32 cellular contexts compared by ENCODE assay signal in the genomic region with DNA sequence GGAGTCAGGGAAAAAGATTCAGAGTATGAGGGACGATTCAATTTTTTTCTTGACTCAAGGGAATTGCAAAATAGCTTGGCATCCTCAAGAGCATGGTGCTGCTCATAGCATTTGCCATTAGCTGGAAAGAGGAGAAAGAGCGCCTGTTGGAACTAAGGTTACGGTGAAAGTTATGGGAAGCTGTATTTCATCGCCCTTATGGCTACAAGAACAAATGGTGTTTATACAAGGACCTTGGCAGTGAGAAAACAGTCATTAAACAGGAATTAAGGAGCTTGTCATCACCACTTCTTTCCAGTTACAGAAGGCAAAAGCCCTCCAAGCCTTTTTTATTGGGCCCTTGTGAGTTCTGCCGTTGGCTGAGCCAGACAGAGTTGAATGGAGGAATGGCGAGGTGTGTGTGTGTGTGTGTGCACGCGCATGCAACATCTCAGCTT.
DNase-seq lines count a peak whose midpoint lies in the region; ATAC-seq and TF ChIP-seq lines count a peak whose summit lies in the region.
"Had no signal": no experiment of that assay in that cellular context is flagged by ENCODE, and none has a peak within 500 bp of the region (broad histone marks: within the 10 kb centered on the region; RNA-seq: fewer than 3 reads in every experiment).

No MANE protein-coding gene starts in this region.

- H3K36me3 ChIP-seq in IMR-90 (ENCODE audit: control insufficient read depth, insufficient read depth, low read length) (peaks cover 5% of the 10 kb centered on the region), psoas muscle (ENCODE audit: insufficient read depth in 1 of 2, low read depth in 1 of 2) (peaks cover 0 to 10% of the 10 kb centered on the region in 2 donors)
- H3K36me3 ChIP-seq: thyroid gland had no signal

- H3K4me1 ChIP-seq in IMR-90 (ENCODE audit: control insufficient read depth, insufficient read depth, low read length) (peaks cover 5% of the 10 kb centered on the region), psoas muscle (peaks cover 4% of the 10 kb centered on the region)

- H3K79me1 ChIP-seq in IMR-90 (ENCODE audit: low read depth in 1 of 2, low read length in 2 of 2) = no peaks in the 10 kb centered on the region

- H3K4me3 Mint-ChIP-seq in WTC11 = no peak overlapping the region
- H3K4me3 Mint-ChIP-seq: activated CD8-positive, alpha-beta memory T cell treated with anti-CD3 and anti-CD28 coated beads, Interleukin-2, amount 10 ng/mL, durations not matched to agents 7 days and 5 days; activated naive CD4-positive, alpha-beta T cell treated with anti-CD3 and anti-CD28 coated beads for 36 hours; CD14-positive monocyte; stimulated activated naive CD8-positive, alpha-beta T cell treated with anti-CD3 and anti-CD28 coated beads, Interleukin-15, amount 100 ng/mL, for 72 hours had no signal

- WGBS in IMR-90 (ENCODE audit: extremely low coverage in 2 of 2, insufficient read length in 1 of 2), 2 experiments = no CpG with 5 or more reads among the region's 8 CpGs
- 29 to 36% (median 31%) methylated on average over 8 of the region's 8 CpGs for WGBS in psoas muscle, 3 donors

- H2AFZ ChIP-seq in IMR-90 (replicated peaks; ENCODE audit: low read length, poor library complexity) = no peak overlapping the region

- peaks cover 6% of the 10 kb centered on the region for H3K36me3 Mint-ChIP-seq in WTC11

- H4K8ac ChIP-seq in IMR-90 (ENCODE audit: low read depth in 2 of 2, low read length in 2 of 2) = no peak overlapping the region

- no peaks in the 10 kb centered on the region for H4K20me1 ChIP-seq in IMR-90 (ENCODE audit: insufficient read depth, low read length)

- H3K14ac ChIP-seq in IMR-90 (replicated peaks; ENCODE audit: low read depth, low read length) = no peak overlapping the region

- no peak overlapping the region for H3K4me2 ChIP-seq in IMR-90 (ENCODE audit: low read depth, low read length)
- H3K4me2 ChIP-seq: KMS-11 had no signal

- H3K56ac ChIP-seq in IMR-90 (ENCODE audit: extremely low read depth, insufficient read depth, low read length) = no peak overlapping the region

- no peak overlapping the region for H4K5ac ChIP-seq in IMR-90 (ENCODE audit: low read depth, low read length)

- peaks cover 3% of the 10 kb centered on the region; the same call in 1 of the 2 replicates for H3K9me3 Mint-ChIP-seq in WTC11
- H3K9me3 Mint-ChIP-seq: activated naive CD4-positive, alpha-beta T cell treated with anti-CD3 and anti-CD28 coated beads for 36 hours; stimulated activated naive CD8-positive, alpha-beta T cell treated with anti-CD3 and anti-CD28 coated beads, Interleukin-15, amount 100 ng/mL, for 72 hours had no signal

- DNase-seq in IMR-90 = peak; percentile 31
- DNase-seq in WTC11 (ENCODE audit: low spot score) = no peak
- peak; percentile 20 for DNase-seq in fibroblast of pulmonary artery (ENCODE audit: low read depth)
- no peak for DNase-seq in psoas muscle
- DNase-seq in epidermal melanocyte (ENCODE audit: insufficient read length, low spot score) = no peak
- no peak for DNase-seq in NCI-H2029 treated with DMSO at 0.1 percent for 48 hours (lab: John Stamatoyannopoulos, UW)
- no peak for DNase-seq in NOMO-1 (lab: John Stamatoyannopoulos, UW; ENCODE audit: unreplicated experiment in 2 of 2)
- DNase-seq: activated CD8-positive, alpha-beta memory T cell treated with anti-CD3 and anti-CD28 coated beads, Interleukin-2, amount 10 ng/mL, durations not matched to agents 7 days and 5 days; activated naive CD4-positive, alpha-beta T cell treated with anti-CD3 and anti-CD28 coated beads for 36 hours; amniotic stem cell; DND-41; HCEC 1CT; head of caudate nucleus; kidney; mammary epithelial cell; MM.1S; NCI-H1417; NCI-H510A treated with DMSO at 0.1 percent for 48 hours; NK-92 treated with Interleukin-12 subunit alpha and Interleukin-12 subunit beta, amount 100 ng/mL, for 24 hours; small intestine; stimulated activated CD4-positive, alpha-beta T cell treated with anti-CD3 and anti-CD28 coated beads, Interleukin-1b, Interleukin-23, amount 100 ng/mL, for 48 hours; stimulated activated CD8-positive, alpha-beta memory T cell treated with anti-CD3 and anti-CD28 coated beads, Interleukin-4, amount 100 ng/mL, for 48 hours; stimulated activated naive CD8-positive, alpha-beta T cell treated with anti-CD3 and anti-CD28 coated beads, Interleukin-15, amount 100 ng/mL, for 72 hours; T1000; thyroid gland had no signal

- dilution Hi-C loops in IMR-90 (cut with HindIII; ENCODE audit: low sequenced_read_pairs, unreplicated experiment) = no loop called here

- CTCF ChIA-PET in IMR-90 (lab: Yijun Ruan, JAX) = interaction anchor here (2.1 kb wide), 1 partner anchor 103 kb away, joined by 6 read pairs; no protein-coding TSS in a partner anchor
- CTCF ChIA-PET in WTC11 (lab: Charles Lee) = interaction anchor here (0.5 to 2.5 kb wide), 3 partner anchors 9 to 492 kb away, joined by 3 to 6 read pairs (median 3); no protein-coding TSS in a partner anchor

- H3K27me3 ChIP-seq in IMR-90 (ENCODE audit: control insufficient read depth, insufficient read depth, low read length) = no peaks in the 10 kb centered on the region
- H3K27me3 ChIP-seq in psoas muscle (ENCODE audit: insufficient read depth in 3 of 3, low read length in 2 of 3) = no peaks in the 10 kb centered on the region
- H3K27me3 ChIP-seq: neutrophil, thyroid gland had no signal

- H2AK5ac ChIP-seq in IMR-90 (ENCODE audit: low read depth, low read length) = no peak overlapping the region

- no peaks in the 10 kb centered on the region for H3K4me1 Mint-ChIP-seq in WTC11
- H3K4me1 Mint-ChIP-seq: activated CD8-positive, alpha-beta memory T cell treated with anti-CD3 and anti-CD28 coated beads, Interleukin-2, amount 10 ng/mL, durations not matched to agents 7 days and 5 days; CD14-positive monocyte; stimulated activated naive CD8-positive, alpha-beta T cell treated with anti-CD3 and anti-CD28 coated beads, Interleukin-15, amount 100 ng/mL, for 72 hours had no signal

- H2BK15ac ChIP-seq in IMR-90 (ENCODE audit: low read depth, low read length) = no peak overlapping the region

- TF ChIP-seq RAD21 in IMR-90 (IDR thresholded peaks at IDR 0.05; ENCODE audit: low read length) = no peak

- no peak for TF ChIP-seq POLR2A in IMR-90 (IDR thresholded peaks at IDR 0.05; ENCODE audit: low read depth, low read length)

- TF ChIP-seq CTCF in IMR-90 (conservative IDR thresholded peaks at IDR 0.05; ENCODE audit: low read depth, low read length) (no peak), WTC11 (IDR thresholded peaks at IDR 0.05) (no peak), fibroblast of pulmonary artery (IDR thresholded peaks at IDR 0.05; ENCODE audit: low read length, missing control alignments) (no peak), psoas muscle (IDR thresholded peaks at IDR 0.05) (no peak)

- H3K9me1 ChIP-seq in IMR-90 (ENCODE audit: insufficient read depth, low read length) = no peaks in the 10 kb centered on the region

- no peak overlapping the region for H2BK5ac ChIP-seq in IMR-90 (ENCODE audit: low read depth, low read length, poor library complexity, severe bottlenecking)

- H3K27ac Mint-ChIP-seq in WTC11 = peak overlapping the region; percentile 59
- H3K27ac Mint-ChIP-seq: activated CD8-positive, alpha-beta memory T cell treated with anti-CD3 and anti-CD28 coated beads, Interleukin-2, amount 10 ng/mL, durations not matched to agents 7 days and 5 days; activated naive CD4-positive, alpha-beta T cell treated with anti-CD3 and anti-CD28 coated beads for 36 hours; CD14-positive monocyte; progenitor cell of endocrine pancreas; stimulated activated naive CD8-positive, alpha-beta T cell treated with anti-CD3 and anti-CD28 coated beads, Interleukin-15, amount 100 ng/mL, for 72 hours had no signal

- H3K9me3 ChIP-seq in IMR-90 (ENCODE audit: control insufficient read depth, insufficient read depth, low read length) = no peaks in the 10 kb centered on the region
- H3K9me3 ChIP-seq in psoas muscle = no peaks in the 10 kb centered on the region
- H3K9me3 ChIP-seq: neutrophil, thyroid gland had no signal

- H3K4me3 ChIP-seq in IMR-90 (ENCODE audit: insufficient read depth, low read depth, low read length) (no peak overlapping the region), fibroblast of pulmonary artery (replicated peaks; ENCODE audit: low read depth, low read length) (no peak overlapping the region), psoas muscle (no peak overlapping the region)
- H3K4me3 ChIP-seq: thyroid gland had no signal

- H3K9ac ChIP-seq in IMR-90 (ENCODE audit: low read depth, low read length) = no peak overlapping the region
- H3K9ac ChIP-seq: KMS-11 had no signal

- peak; percentile 53; the same call in 1 of the 2 replicates for ATAC-seq in IMR-90 (ENCODE audit: low read depth)
- ATAC-seq in WTC11 = no peak
- ATAC-seq in psoas muscle = peak; percentile 85 to 92 (median 91)
- no peak for ATAC-seq in HG03571 (IDR thresholded peaks at IDR 0.05; ENCODE audit: unreplicated experiment)
- ATAC-seq: activated CD8-positive, alpha-beta memory T cell treated with anti-CD3 and anti-CD28 coated beads, Interleukin-2, amount 10 ng/mL, durations not matched to agents 7 days and 5 days; esophagus mucosa; Panc1; stimulated activated naive CD8-positive, alpha-beta T cell treated with anti-CD3 and anti-CD28 coated beads, Interleukin-15, amount 100 ng/mL, for 72 hours had no signal

- H4K91ac ChIP-seq in IMR-90 (ENCODE audit: insufficient read depth, low read depth, low read length) = no peak overlapping the region

- no peak overlapping the region for H2BK20ac ChIP-seq in IMR-90 (ENCODE audit: low read depth, low read length)

- no TSS peak for BruUV-seq in IMR-90 (replicated peaks; lab: Mats Ljungman, UMichigan)

- H3K27me3 Mint-ChIP-seq in WTC11 (ENCODE audit: low read depth) = no peaks in the 10 kb centered on the region
- H3K27me3 Mint-ChIP-seq: activated CD8-positive, alpha-beta memory T cell treated with anti-CD3 and anti-CD28 coated beads, Interleukin-2, amount 10 ng/mL, durations not matched to agents 7 days and 5 days; progenitor cell of endocrine pancreas; stimulated activated naive CD8-positive, alpha-beta T cell treated with anti-CD3 and anti-CD28 coated beads, Interleukin-15, amount 100 ng/mL, for 72 hours had no signal

- H3K18ac ChIP-seq in IMR-90 (ENCODE audit: low read depth, low read length) = no peak overlapping the region

- no peak overlapping the region for H3K4ac ChIP-seq in IMR-90 (ENCODE audit: low read depth, low read length)

- no peak overlapping the region for H2AK9ac ChIP-seq in IMR-90 (replicated peaks; ENCODE audit: low read depth, low read length, poor library complexity)

- no peak overlapping the region for H3K27ac ChIP-seq in IMR-90 (ENCODE audit: insufficient read depth, low read length)
- peak overlapping the region; percentile 25 for H3K27ac ChIP-seq in psoas muscle
- H3K27ac ChIP-seq: KMS-11, neutrophil, thyroid gland had no signal

- no peak overlapping the region for H3K23ac ChIP-seq in IMR-90 (ENCODE audit: low read depth, low read length)

- no peak overlapping the region for H2BK120ac ChIP-seq in IMR-90 (ENCODE audit: low read depth, low read length)

- intact Hi-C loops in IMR-90 (cut with micrococcal nuclease) = no loop called here
- intact Hi-C loops in psoas muscle (cut with DNase I) = no loop called here

- in situ Hi-C loops in IMR-90 (cut with MboI; ENCODE audit: low sequenced_read_pairs) = no loop called here

- POLR2A ChIA-PET in IMR-90 (lab: Charles Lee; ENCODE audit: unreplicated experiment) = no interaction called here
- POLR2A ChIA-PET in WTC11 (lab: Charles Lee) = no interaction called here

TF ChIP-seq in WTC11, 78 proteins besides CTCF, POLR2A, EP300 and RAD21 (continues in another document):
- TF ChIP-seq MYBL2 (CRISPR knock-in tag; IDR thresholded peaks at IDR 0.05) = no peak

Comparison
In these comparisons a context has a peak if more than half of its experiments do, and no peak if none do; other contexts are left out.
1. ATAC-seq: peak in IMR-90 (single experiment) and psoas muscle (4 of 4); none in WTC11 (single experiment) and HG03571 (single experiment).
2. DNase-seq: peak in IMR-90 (single experiment) and fibroblast of pulmonary artery (single experiment); none in WTC11 (single experiment), psoas muscle (0 of 2), epidermal melanocyte (single experiment), NCI-H2029 treated with DMSO at 0.1 percent for 48 hours (single experiment) and NOMO-1 (0 of 2).